ENCODE assay signal across 19 cellular contexts in the genomic region with DNA sequence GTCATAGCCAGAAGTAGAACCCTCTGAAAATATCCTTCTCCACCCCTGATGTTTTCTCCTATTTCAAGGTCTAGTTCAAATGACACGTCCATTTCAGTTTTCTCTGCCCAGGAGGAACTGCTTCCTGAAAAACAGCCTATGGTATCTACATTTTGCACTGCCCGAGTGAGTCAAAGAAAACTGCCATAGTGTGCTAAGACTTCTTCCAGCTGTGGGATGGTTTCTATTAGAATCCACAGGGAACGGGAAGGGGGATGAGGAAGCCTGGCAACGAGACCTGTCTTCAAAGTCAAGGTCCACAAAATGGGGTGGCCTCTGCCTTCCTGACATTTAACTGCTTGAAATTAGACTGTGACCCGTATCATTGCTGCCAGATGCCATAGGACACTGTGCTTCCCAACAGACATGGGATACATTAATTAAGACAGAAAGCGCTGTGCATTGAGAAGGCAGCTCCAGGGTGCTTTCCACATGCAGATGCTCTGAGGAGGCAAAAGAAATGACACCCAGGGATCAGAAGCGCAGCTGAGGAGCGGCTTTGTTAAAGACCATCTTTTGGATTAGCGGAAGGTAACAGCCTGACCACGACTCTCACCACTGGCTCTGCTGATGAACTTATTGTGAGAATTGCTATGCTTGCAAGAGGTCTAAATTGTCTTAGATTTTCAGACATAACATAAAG. TPM values are rescaled to one million over a fixed set of nuclear protein-coding genes. Genes with fewer than 3 reads are reported as not detected.
DNase-seq lines count a peak whose midpoint lies in the region; ATAC-seq and TF ChIP-seq lines count a peak whose summit lies in the region.
"Had no signal": no experiment of that assay in that cellular context is flagged by ENCODE, and none has a peak within 500 bp of the region (broad histone marks: within the 10 kb centered on the region; RNA-seq: fewer than 3 reads in every experiment).

No MANE protein-coding gene starts in this region.

- H3K36me3 ChIP-seq in HUES48 (ENCODE audit: control insufficient read depth, insufficient read depth, low read length) (no peaks in the 10 kb centered on the region), neural progenitor cell (no peaks in the 10 kb centered on the region), Peyer's patch (no peaks in the 10 kb centered on the region)
- H3K36me3 ChIP-seq: BLaER1, SJSA1 had no signal

- no peak overlapping the region for H2AFZ ChIP-seq in neural progenitor cell (replicated peaks)

- H3K9me3 Mint-ChIP-seq in neural progenitor cell, result peaks cover 4% of the 10 kb centered on the region
- H3K9me3 Mint-ChIP-seq: CD4-positive, alpha-beta memory T cell had no signal

- peak; percentile 18 for DNase-seq in AG10803 (ENCODE audit: low read depth)
- peak; percentile 20 for DNase-seq in fibroblast of mammary gland (ENCODE audit: low read depth)
- DNase-seq in neural progenitor cell (ENCODE audit: low spot score), result peak; percentile 50
- no peak for DNase-seq in NCI-H226
- no peak for DNase-seq in Peyer's patch
- DNase-seq: CD4-positive, alpha-beta memory T cell; DMS153; GDM1; NCI-H1417; NCI-H187 treated with DMSO at 0.1 percent for 48 hours; NCI-H345; NCI-H524 treated with DMSO at 0.1 percent for 48 hours had no signal

- peak overlapping the region; percentile 3 for H3K27ac ChIP-seq in HUES48 (ENCODE audit: low read depth, low read length)
- H3K27ac ChIP-seq in neural progenitor cell, result no peak overlapping the region
- no peak overlapping the region for H3K27ac ChIP-seq in Peyer's patch
- H3K27ac ChIP-seq: A549, BLaER1, SJSA1 had no signal

- peaks cover 6% of the 10 kb centered on the region for H3K27me3 Mint-ChIP-seq in neural progenitor cell (ENCODE audit: insufficient read depth, low read depth)

- H3K9me3 ChIP-seq in HUES48 (ENCODE audit: control insufficient read depth, insufficient read depth, low read length) (no peaks in the 10 kb centered on the region), neural progenitor cell (ENCODE audit: low read depth) (no peaks in the 10 kb centered on the region), Peyer's patch (no peaks in the 10 kb centered on the region)
- H3K9me3 ChIP-seq: A549, SJSA1 had no signal

- no peaks in the 10 kb centered on the region for H4K20me1 ChIP-seq in neural progenitor cell (ENCODE audit: low read depth)
- H4K20me1 ChIP-seq: BLaER1 had no signal

- no peak for TF ChIP-seq CTCF in AG10803 (conservative IDR thresholded peaks at IDR 0.05; ENCODE audit: low read length)
- TF ChIP-seq CTCF in fibroblast of mammary gland (conservative IDR thresholded peaks at IDR 0.05; ENCODE audit: control insufficient read depth, insufficient read depth, low read depth, low read length), result no peak
- no peak for TF ChIP-seq CTCF in neural progenitor cell (IDR thresholded peaks at IDR 0.05)
- TF ChIP-seq CTCF in Peyer's patch (IDR thresholded peaks at IDR 0.05), result no peak

- no peak for TF ChIP-seq POLR2A in Peyer's patch (IDR thresholded peaks at IDR 0.05)

- H3K4me3 Mint-ChIP-seq in neural progenitor cell, result peak overlapping the region; percentile 67
- H3K4me3 Mint-ChIP-seq: CD4-positive, alpha-beta memory T cell had no signal

- peaks cover 16% of the 10 kb centered on the region for H3K4me1 ChIP-seq in HUES48 (ENCODE audit: control insufficient read depth, insufficient read depth, low read length)
- peaks cover 22% of the 10 kb centered on the region for H3K4me1 ChIP-seq in neural progenitor cell
- no peaks in the 10 kb centered on the region for H3K4me1 ChIP-seq in Peyer's patch
- H3K4me1 ChIP-seq: A549 had no signal

- no peak overlapping the region for H3K9ac ChIP-seq in HUES48 (ENCODE audit: low read depth, low read length)
- H3K9ac ChIP-seq in neural progenitor cell, result no peak overlapping the region
- H3K9ac ChIP-seq: BLaER1 had no signal

- H3K27me3 ChIP-seq in HUES48 (ENCODE audit: control insufficient read depth, insufficient read depth, low read length), result no peaks in the 10 kb centered on the region
- no peaks in the 10 kb centered on the region for H3K27me3 ChIP-seq in neural progenitor cell
- H3K27me3 ChIP-seq in Peyer's patch, result no peaks in the 10 kb centered on the region
- H3K27me3 ChIP-seq: BLaER1, SJSA1 had no signal

- H3K4me2 ChIP-seq in neural progenitor cell, result peak overlapping the region; percentile 56
- H3K4me2 ChIP-seq: A549, BLaER1 had no signal

- no peaks in the 10 kb centered on the region for H3K79me2 ChIP-seq in neural progenitor cell (ENCODE audit: low read depth)

- no peaks in the 10 kb centered on the region for H3K36me3 Mint-ChIP-seq in neural progenitor cell
- H3K36me3 Mint-ChIP-seq: CD4-positive, alpha-beta memory T cell had no signal

- H3K27ac Mint-ChIP-seq in neural progenitor cell, result no peak overlapping the region

- H3K4me3 ChIP-seq in AG10803 (ENCODE audit: low read length) (no peak overlapping the region; the same call in 1 of the 2 replicates), HUES48 (ENCODE audit: low read depth, low read length) (no peak overlapping the region), fibroblast of mammary gland (ENCODE audit: control insufficient read depth, low read depth, low read length) (no peak overlapping the region), neural progenitor cell (no peak overlapping the region), Peyer's patch (no peak overlapping the region)
- H3K4me3 ChIP-seq: A549, BLaER1, SJSA1 had no signal

- H3F3A ChIP-seq in neural progenitor cell (ENCODE audit: low read depth), result peaks cover 18% of the 10 kb centered on the region

- peaks cover 20% of the 10 kb centered on the region for H3K4me1 Mint-ChIP-seq in neural progenitor cell

- no peak for ATAC-seq in HG03521 (IDR thresholded peaks at IDR 0.05; ENCODE audit: unreplicated experiment)
- ATAC-seq in GM21619 (IDR thresholded peaks at IDR 0.05; ENCODE audit: unreplicated experiment), result no peak
- ATAC-seq: A549, Panc1 had no signal

RNA-seq across cellular contexts. Expression of a gene that starts 39.4 kb away (rescaled TPM):
- 87.2 and 96.8 TPM in 2 replicates for total RNA-seq in neural progenitor cell (ENCODE audit: low replicate concordance)
- 10 to 100 TPM; 67.8 to 96.8 (median 75.8) TPM for total RNA-seq in Peyer's patch

Comparison
In these comparisons a context has a peak if more than half of its experiments do, and no peak if none do; other contexts are left out.
1. DNase-seq: peak in AG10803 (single experiment), fibroblast of mammary gland (single experiment) and neural progenitor cell (single experiment); none in NCI-H226 (single experiment) and Peyer's patch (0 of 3).